8 cellular contexts compared by ENCODE assay signal in the genomic region with DNA sequence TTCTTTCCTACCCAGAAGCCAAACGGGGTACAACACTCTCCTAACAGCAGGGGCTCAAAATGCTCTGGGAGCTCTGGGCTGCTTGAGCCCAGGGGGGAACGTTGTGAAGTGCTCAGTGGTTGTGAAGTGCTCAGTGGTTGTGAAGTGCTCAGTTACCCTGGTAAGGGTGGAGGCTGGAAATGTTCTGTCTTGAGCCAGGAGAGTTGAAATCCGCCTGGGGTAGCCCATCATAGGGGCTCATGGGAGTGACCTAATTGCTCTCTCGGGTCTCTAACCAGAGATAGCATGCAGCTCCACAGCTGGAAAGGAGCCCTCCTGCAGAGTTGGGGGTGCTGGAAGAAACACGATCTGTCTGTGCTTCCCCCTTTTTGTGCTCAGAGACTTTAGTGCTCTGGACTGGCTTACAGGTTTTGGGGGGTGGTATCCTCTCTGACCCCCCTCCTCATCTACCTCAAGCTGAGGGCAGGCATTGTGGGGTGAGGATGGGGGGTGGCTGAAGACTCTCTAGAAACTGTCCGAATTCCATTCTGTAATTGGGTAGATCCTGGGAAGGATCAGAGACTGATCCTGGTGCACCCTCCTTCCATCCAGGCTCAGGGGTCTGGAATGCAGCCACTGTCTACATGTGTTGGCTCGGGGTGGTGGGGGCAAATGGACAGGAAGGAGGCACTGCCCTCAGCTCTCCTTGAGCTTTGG. TPM values are rescaled to one million over a fixed set of nuclear protein-coding genes. Genes with fewer than 3 reads are reported as not detected.
DNase-seq lines count a peak whose midpoint lies in the region; ATAC-seq and TF ChIP-seq lines count a peak whose summit lies in the region.

No MANE protein-coding gene starts in this region.

- 60% methylated on average over 7 of the region's 7 CpGs for WGBS in liver

- H3K36me3 ChIP-seq in liver (ENCODE audit: control insufficient read depth in 4 of 4, insufficient read depth in 3 of 4, low read depth in 1 of 4, low read length in 3 of 4): no peaks in the 10 kb centered on the region
- H3K36me3 ChIP-seq in thoracic aorta: no peaks in the 10 kb centered on the region

- peaks cover 8 to 32% (median 11%) of the 10 kb centered on the region in 4 donors for H3K4me1 ChIP-seq in liver (ENCODE audit: control insufficient read depth in 4 of 4, insufficient read depth in 4 of 4, low read length in 3 of 4)
- peaks cover 4 to 21% of the 10 kb centered on the region in 2 donors for H3K4me1 ChIP-seq in thoracic aorta (ENCODE audit: control insufficient read depth in 1 of 2, low read depth in 2 of 2)

- in situ Hi-C loops in astrocyte of the cerebellum (cut with HindIII; ENCODE audit: low sequenced_read_pairs): no loop called here

- H3K27ac ChIP-seq in liver (ENCODE audit: low read depth in 1 of 2, low read length in 2 of 2) (no peak overlapping the region), thoracic aorta (no peak overlapping the region)

- H3K4me3 ChIP-seq in astrocyte of the cerebellum (ENCODE audit: low read depth, low read length) (peak overlapping the region; percentile 69), liver (ENCODE audit: low read depth in 1 of 3, low read length in 3 of 3) (peak overlapping the region in 2 of 3 donors; percentile 2 to 65), thoracic aorta (peak overlapping the region; percentile 86)

- TF ChIP-seq RAD21 in liver (IDR thresholded peaks at IDR 0.05): no peak

- no peak for ATAC-seq in thoracic aorta (ENCODE audit: insufficient number of reproducible peaks, low FRiP score, low read depth)

- H3K27me3 ChIP-seq in liver (ENCODE audit: control insufficient read depth in 4 of 4, insufficient read depth in 4 of 4, low read length in 3 of 4) (peaks cover 0 to 1% (median 0%) of the 10 kb centered on the region in 4 donors), thoracic aorta (replicated peaks; ENCODE audit: insufficient read depth) (no peaks in the 10 kb centered on the region)

- H3K9ac ChIP-seq in liver (ENCODE audit: low read depth in 1 of 2, low read length in 2 of 2): no peak overlapping the region

- no peak for TF ChIP-seq CTCF in astrocyte of the cerebellum (IDR thresholded peaks at IDR 0.05; ENCODE audit: low read depth, low read length, missing control alignments)
- no peak for TF ChIP-seq CTCF in liver (IDR thresholded peaks at IDR 0.05; ENCODE audit: low read depth, low read length, missing input control)
- TF ChIP-seq CTCF in thoracic aorta (IDR thresholded peaks at IDR 0.05): no peak

- DNase-seq in activated CD8-positive, alpha-beta memory T cell treated with anti-CD3 and anti-CD28 coated beads for 24 hours: peak; percentile 55
- DNase-seq in activated CD8-positive, alpha-beta memory T cell treated with anti-CD3 and anti-CD28 coated beads, Interleukin-2, amount 50 U/mL, for 48 hours: no peak
- DNase-seq in astrocyte of the cerebellum (ENCODE audit: low read depth): no peak
- DNase-seq in thoracic aorta (ENCODE audit: low spot score): no peak
- no peak for DNase-seq in effector CD8-positive, alpha-beta T cell (lab: John Stamatoyannopoulos, UW)
- DNase-seq in DMS 273 (lab: John Stamatoyannopoulos, UW; ENCODE audit: unreplicated experiment): no peak
- DNase-seq in SW480 (ENCODE audit: low spot score): no peak

- no peaks in the 10 kb centered on the region for H3K9me3 ChIP-seq in liver (ENCODE audit: control insufficient read depth in 4 of 4, low read length in 3 of 4)
- H3K9me3 ChIP-seq in thoracic aorta: no peaks in the 10 kb centered on the region

TF ChIP-seq in liver, 16 proteins besides CTCF, POLR2A, EP300 and RAD21:
- TF ChIP-seq HNF4G (IDR thresholded peaks at IDR 0.05) (no peak), NR2F2 (IDR thresholded peaks at IDR 0.05) (no peak), SP1 (IDR thresholded peaks at IDR 0.05) (no peak), GABPA (IDR thresholded peaks at IDR 0.05 in 1 of 2, conservative IDR thresholded peaks at IDR 0.05 in 1 of 2) (no peak), FOXA2 (IDR thresholded peaks at IDR 0.05) (no peak), FOXA1 (IDR thresholded peaks at IDR 0.05) (no peak), EGR1 (IDR thresholded peaks at IDR 0.05; ENCODE audit: low read depth in 2 of 2) (no peak), YY1 (IDR thresholded peaks at IDR 0.05) (no peak), RXRA (IDR thresholded peaks at IDR 0.05) (no peak)
- TF ChIP-seq, protein P1, sequence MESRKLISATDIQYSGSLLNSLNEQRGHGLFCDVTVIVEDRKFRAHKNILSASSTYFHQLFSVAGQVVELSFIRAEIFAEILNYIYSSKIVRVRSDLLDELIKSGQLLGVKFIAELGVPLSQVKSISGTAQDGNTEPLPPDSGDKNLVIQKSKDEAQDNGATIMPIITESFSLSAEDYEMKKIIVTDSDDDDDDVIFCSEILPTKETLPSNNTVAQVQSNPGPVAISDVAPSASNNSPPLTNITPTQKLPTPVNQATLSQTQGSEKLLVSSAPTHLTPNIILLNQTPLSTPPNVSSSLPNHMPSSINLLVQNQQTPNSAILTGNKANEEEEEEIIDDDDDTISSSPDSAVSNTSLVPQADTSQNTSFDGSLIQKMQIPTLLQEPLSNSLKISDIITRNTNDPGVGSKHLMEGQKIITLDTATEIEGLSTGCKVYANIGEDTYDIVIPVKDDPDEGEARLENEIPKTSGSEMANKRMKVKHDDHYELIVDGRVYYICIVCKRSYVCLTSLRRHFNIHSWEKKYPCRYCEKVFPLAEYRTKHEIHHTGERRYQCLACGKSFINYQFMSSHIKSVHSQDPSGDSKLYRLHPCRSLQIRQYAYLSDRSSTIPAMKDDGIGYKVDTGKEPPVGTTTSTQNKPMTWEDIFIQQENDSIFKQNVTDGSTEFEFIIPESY (IDR thresholded peaks at IDR 0.05): no peak
- TF ChIP-seq, protein P2, sequence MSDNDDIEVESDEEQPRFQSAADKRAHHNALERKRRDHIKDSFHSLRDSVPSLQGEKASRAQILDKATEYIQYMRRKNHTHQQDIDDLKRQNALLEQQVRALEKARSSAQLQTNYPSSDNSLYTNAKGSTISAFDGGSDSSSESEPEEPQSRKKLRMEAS (IDR thresholded peaks at IDR 0.05): no peak
- TF ChIP-seq, protein P3, sequence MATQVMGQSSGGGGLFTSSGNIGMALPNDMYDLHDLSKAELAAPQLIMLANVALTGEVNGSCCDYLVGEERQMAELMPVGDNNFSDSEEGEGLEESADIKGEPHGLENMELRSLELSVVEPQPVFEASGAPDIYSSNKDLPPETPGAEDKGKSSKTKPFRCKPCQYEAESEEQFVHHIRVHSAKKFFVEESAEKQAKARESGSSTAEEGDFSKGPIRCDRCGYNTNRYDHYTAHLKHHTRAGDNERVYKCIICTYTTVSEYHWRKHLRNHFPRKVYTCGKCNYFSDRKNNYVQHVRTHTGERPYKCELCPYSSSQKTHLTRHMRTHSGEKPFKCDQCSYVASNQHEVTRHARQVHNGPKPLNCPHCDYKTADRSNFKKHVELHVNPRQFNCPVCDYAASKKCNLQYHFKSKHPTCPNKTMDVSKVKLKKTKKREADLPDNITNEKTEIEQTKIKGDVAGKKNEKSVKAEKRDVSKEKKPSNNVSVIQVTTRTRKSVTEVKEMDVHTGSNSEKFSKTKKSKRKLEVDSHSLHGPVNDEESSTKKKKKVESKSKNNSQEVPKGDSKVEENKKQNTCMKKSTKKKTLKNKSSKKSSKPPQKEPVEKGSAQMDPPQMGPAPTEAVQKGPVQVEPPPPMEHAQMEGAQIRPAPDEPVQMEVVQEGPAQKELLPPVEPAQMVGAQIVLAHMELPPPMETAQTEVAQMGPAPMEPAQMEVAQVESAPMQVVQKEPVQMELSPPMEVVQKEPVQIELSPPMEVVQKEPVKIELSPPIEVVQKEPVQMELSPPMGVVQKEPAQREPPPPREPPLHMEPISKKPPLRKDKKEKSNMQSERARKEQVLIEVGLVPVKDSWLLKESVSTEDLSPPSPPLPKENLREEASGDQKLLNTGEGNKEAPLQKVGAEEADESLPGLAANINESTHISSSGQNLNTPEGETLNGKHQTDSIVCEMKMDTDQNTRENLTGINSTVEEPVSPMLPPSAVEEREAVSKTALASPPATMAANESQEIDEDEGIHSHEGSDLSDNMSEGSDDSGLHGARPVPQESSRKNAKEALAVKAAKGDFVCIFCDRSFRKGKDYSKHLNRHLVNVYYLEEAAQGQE (IDR thresholded peaks at IDR 0.05): no peak
- TF ChIP-seq, protein P4, sequence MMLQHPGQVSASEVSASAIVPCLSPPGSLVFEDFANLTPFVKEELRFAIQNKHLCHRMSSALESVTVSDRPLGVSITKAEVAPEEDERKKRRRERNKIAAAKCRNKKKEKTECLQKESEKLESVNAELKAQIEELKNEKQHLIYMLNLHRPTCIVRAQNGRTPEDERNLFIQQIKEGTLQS (IDR thresholded peaks at IDR 0.05): no peak

RNA-seq across cellular contexts. Expression of a gene that starts 2.7 kb away (rescaled TPM):
- total RNA-seq in liver (1 to 10 TPM; 8.3 to 8.9 TPM), thoracic aorta (10 to 100 TPM; 19.4 to 21.7 TPM)
- polyA plus RNA-seq in liver: 1 to 10 TPM; 3.6 to 7.9 TPM

Comparison
In these comparisons a context has a peak if more than half of its experiments do, and no peak if none do; other contexts are left out.
1. H3K4me3 ChIP-seq: peak in every context shown above with its lines; median percentile 86 in thoracic aorta; 69 in astrocyte of the cerebellum; 34 in liver.